Comparison of ENCODE assay signal across 7 cellular contexts in genomic region chr19:1213391-1214286, GRCh38. TPM values are rescaled to one million over a fixed set of nuclear protein-coding genes. Genes with fewer than 3 reads are reported as not detected.
DNase-seq lines count a peak whose midpoint lies in the region; ATAC-seq and TF ChIP-seq lines count a peak whose summit lies in the region.

No MANE protein-coding gene starts in this region.

- peaks cover 16% of the 10 kb centered on the region for H3K36me3 Mint-ChIP-seq in T-helper 1 cell treated with Interleukin-12 subunit alpha and Interleukin-12 subunit beta and Interleukin-4 antibody, amounts not matched to agents 30 μg/mL and 1 μg/mL, for 36 hours (ENCODE audit: low read depth)
- H3K36me3 Mint-ChIP-seq in stimulated activated naive B cell treated with anti-CD40 and anti-IgM and Interleukin-4, amounts not matched to agents 10 μg/mL and 1 μg/mL and 100 μg/mL, for 72 hours, result peaks cover 24 to 35% of the 10 kb centered on the region in 2 donors

- no peak for TF ChIP-seq RAD21 in HCT116 (IDR thresholded peaks at IDR 0.05; ENCODE audit: low read depth)

- H3K4me1 ChIP-seq in HCT116 (ENCODE audit: control insufficient read depth in 1 of 2, insufficient read depth in 2 of 2, low read length in 2 of 2) (peaks cover 26 to 71% of the 10 kb centered on the region in 2 experiments), right lobe of liver (peaks cover 0 to 43% (median 22%) of the 10 kb centered on the region in 4 donors)

- H4K20me1 ChIP-seq in HCT116 (ENCODE audit: insufficient read depth), result no peaks in the 10 kb centered on the region

- H3K27me3 ChIP-seq in HCT116 (ENCODE audit: insufficient read depth, low read length) (no peaks in the 10 kb centered on the region), right lobe of liver (no peaks in the 10 kb centered on the region)

- H3K4me1 Mint-ChIP-seq in T-helper 1 cell treated with Interleukin-12 subunit alpha and Interleukin-12 subunit beta and Interleukin-4 antibody, amounts not matched to agents 30 μg/mL and 1 μg/mL, for 36 hours (ENCODE audit: low read depth), result peaks cover 20% of the 10 kb centered on the region
- peaks cover 22 to 32% of the 10 kb centered on the region in 2 donors for H3K4me1 Mint-ChIP-seq in stimulated activated naive B cell treated with anti-CD40 and anti-IgM and Interleukin-4, amounts not matched to agents 10 μg/mL and 1 μg/mL and 100 μg/mL, for 72 hours

- POLR2A ChIA-PET in HCT116 (lab: Charles Lee), result interaction anchor here (0.6 kb wide), 1 partner anchor 112 kb away, joined by 3 read pairs; no protein-coding TSS in a partner anchor

- no peaks in the 10 kb centered on the region for H3K9me3 Mint-ChIP-seq in T-helper 1 cell treated with Interleukin-12 subunit alpha and Interleukin-12 subunit beta and Interleukin-4 antibody, amounts not matched to agents 30 μg/mL and 1 μg/mL, for 36 hours
- H3K9me3 Mint-ChIP-seq in stimulated activated naive B cell treated with anti-CD40 and anti-IgM and Interleukin-4, amounts not matched to agents 10 μg/mL and 1 μg/mL and 100 μg/mL, for 72 hours, result no peaks in the 10 kb centered on the region

- H3K36me3 ChIP-seq in HCT116 (ENCODE audit: control insufficient read depth in 1 of 2, insufficient read depth in 2 of 2, low read length in 2 of 2) (peaks cover 2 to 24% of the 10 kb centered on the region in 2 experiments; a peak in 2 of 4 replicates), right lobe of liver (peaks cover 0 to 2% (median 0%) of the 10 kb centered on the region in 4 donors)

- WGBS in right lobe of liver (ENCODE audit: insufficient coverage, low coverage, low lambda C conversion rate, missing lambda C conversion rate), result 66% methylated on average over 29 of the region's 39 CpGs

- H3K4me3 ChIP-seq in HCT116 (replicated peaks in 1 of 2; ENCODE audit: low read depth in 1 of 2, low read length in 2 of 2) (no peak overlapping the region), right lobe of liver (no peak overlapping the region)

- H3K9ac ChIP-seq in HCT116 (ENCODE audit: low read length), result peak overlapping the region; percentile 23; the same call in 1 of the 2 replicates

- no peaks in the 10 kb centered on the region for H3K9me2 ChIP-seq in HCT116 (ENCODE audit: insufficient read depth)

- no TSS peak for BruUV-seq in HCT116 (replicated peaks; lab: Mats Ljungman, UMichigan)

- DNase-seq in HCT116 (ENCODE audit: low read depth, low spot score), result no peak
- DNase-seq in cerebellar cortex (ENCODE audit: low spot score), result peak; percentile 84
- DNase-seq in right lobe of liver, result peak in 2 of 3 donors; percentile 68 to 69
- DNase-seq in stimulated activated naive B cell treated with anti-CD40 and anti-IgM and Interleukin-4, amounts not matched to agents 10 μg/mL and 1 μg/mL and 100 μg/mL, for 72 hours, result peak; percentile 69
- DNase-seq in NCI-H2171 treated with DMSO at 0.1 percent for 48 hours (lab: John Stamatoyannopoulos, UW), result no peak

- peaks cover 99% of the 10 kb centered on the region for H3K79me2 ChIP-seq in HCT116 (ENCODE audit: insufficient read depth, low read length)

- ATAC-seq in HCT116, result no peak
- peak; percentile 39 to 63 (median 46) for ATAC-seq in right lobe of liver
- ATAC-seq in stimulated activated naive B cell treated with anti-CD40 and anti-IgM and Interleukin-4, amounts not matched to agents 10 μg/mL and 1 μg/mL and 100 μg/mL, for 72 hours (replicated peaks), result peak; percentile 87 to 95
- no peak for ATAC-seq in HG02763 (IDR thresholded peaks at IDR 0.05; ENCODE audit: unreplicated experiment)

- no peak for TF ChIP-seq POLR2A in HCT116 (IDR thresholded peaks at IDR 0.05; ENCODE audit: borderline replicate concordance, extremely low read depth, insufficient read depth, insufficient read length)
- TF ChIP-seq POLR2A in right lobe of liver (IDR thresholded peaks at IDR 0.05), result no peak

- H3K4me3 Mint-ChIP-seq in T-helper 1 cell treated with Interleukin-12 subunit alpha and Interleukin-12 subunit beta and Interleukin-4 antibody, amounts not matched to agents 30 μg/mL and 1 μg/mL, for 36 hours, result peak overlapping the region; percentile 77
- peak overlapping the region; percentile 63 to 78 for H3K4me3 Mint-ChIP-seq in stimulated activated naive B cell treated with anti-CD40 and anti-IgM and Interleukin-4, amounts not matched to agents 10 μg/mL and 1 μg/mL and 100 μg/mL, for 72 hours

- intact Hi-C loops in HCT116 (cut with micrococcal nuclease) (no loop called here), right lobe of liver (cut with DNase I) (no loop called here)

- H2AFZ ChIP-seq in HCT116 (ENCODE audit: low read depth, low read length, poor library complexity, severe bottlenecking), result no peak overlapping the region

- H3K27ac Mint-ChIP-seq in T-helper 1 cell treated with Interleukin-12 subunit alpha and Interleukin-12 subunit beta and Interleukin-4 antibody, amounts not matched to agents 30 μg/mL and 1 μg/mL, for 36 hours, result peak overlapping the region; percentile 98
- H3K27ac Mint-ChIP-seq in stimulated activated naive B cell treated with anti-CD40 and anti-IgM and Interleukin-4, amounts not matched to agents 10 μg/mL and 1 μg/mL and 100 μg/mL, for 72 hours, result peak overlapping the region; percentile 97

- TF ChIP-seq CTCF in HCT116 (IDR thresholded peaks at IDR 0.05 in 2 of 3, conservative IDR thresholded peaks at IDR 0.05 in 1 of 3; ENCODE audit: borderline replicate concordance in 1 of 3, insufficient read depth in 1 of 3, low read depth in 2 of 3, low read length in 2 of 3), result no peak
- no peak for TF ChIP-seq CTCF in right lobe of liver (IDR thresholded peaks at IDR 0.05)

- RAD21 ChIA-PET in HCT116 (lab: Charles Lee; ENCODE audit: low non-redundant PET in 1 of 2, low total read pairs in 2 of 2, uncharacterized antibody in 2 of 2, unreplicated experiment in 2 of 2), result no interaction called here

- CTCF ChIA-PET in HCT116 (lab: Charles Lee), result interaction anchor here (1.0 to 1.2 kb wide), 2 partner anchors 31 to 100 kb away, joined by 3 to 4 read pairs; no protein-coding TSS in a partner anchor

- H3K27ac ChIP-seq in HCT116 (ENCODE audit: low read depth, low read length) (peak overlapping the region; percentile 56; the same call in 1 of the 2 replicates), right lobe of liver (peak overlapping the region in 2 of 3 donors; percentile 68 to 77)

- no peaks in the 10 kb centered on the region for H3K27me3 Mint-ChIP-seq in T-helper 1 cell treated with Interleukin-12 subunit alpha and Interleukin-12 subunit beta and Interleukin-4 antibody, amounts not matched to agents 30 μg/mL and 1 μg/mL, for 36 hours (ENCODE audit: low read depth)
- H3K27me3 Mint-ChIP-seq in stimulated activated naive B cell treated with anti-CD40 and anti-IgM and Interleukin-4, amounts not matched to agents 10 μg/mL and 1 μg/mL and 100 μg/mL, for 72 hours, result no peaks in the 10 kb centered on the region

- no peaks in the 10 kb centered on the region for H3K9me3 ChIP-seq in HCT116 (ENCODE audit: control insufficient read depth in 1 of 2, insufficient read depth in 1 of 2, low read depth in 1 of 2, low read length in 2 of 2)
- H3K9me3 ChIP-seq in right lobe of liver, result no peaks in the 10 kb centered on the region

- H3K4me2 ChIP-seq in HCT116 (ENCODE audit: low read length), result no peak overlapping the region

TF ChIP-seq in HCT116, 20 proteins besides CTCF, POLR2A, EP300 and RAD21 (continues in another document):
- TF ChIP-seq REST (IDR thresholded peaks at IDR 0.05; ENCODE audit: low read depth), result no peak
- no peak for TF ChIP-seq CEBPB (IDR thresholded peaks at IDR 0.05; ENCODE audit: low read depth)
- no peak for TF ChIP-seq SRF (IDR thresholded peaks at IDR 0.05; ENCODE audit: low read depth)
- TF ChIP-seq MAX (IDR thresholded peaks at IDR 0.05), result no peak
- TF ChIP-seq EGR1 (IDR thresholded peaks at IDR 0.05; ENCODE audit: low read depth), result no peak
- no peak for TF ChIP-seq JUND (IDR thresholded peaks at IDR 0.05)
- no peak for TF ChIP-seq FOSL1 (IDR thresholded peaks at IDR 0.05; ENCODE audit: low read depth)
- no peak for TF ChIP-seq EZH2 (IDR thresholded peaks at IDR 0.05)
- TF ChIP-seq ZFX (IDR thresholded peaks at IDR 0.05), result no peak

RNA-seq across cellular contexts. Expression of gene STK11, which starts 8.1 kb away (rescaled TPM):
- total RNA-seq in HCT116 (2021; ENCODE audit: unreplicated experiment) (86.9 TPM), right lobe of liver (10 to 100 TPM; 23.8 to 34.0 (median 29.5) TPM)
- polyA plus RNA-seq in HCT116 (2012), result 67.3 and 71.4 TPM in 2 replicates

RNA-seq across cellular contexts. Expression of gene CBARP, which starts 24.2 kb away (rescaled TPM):
- total RNA-seq in HCT116 (2021; ENCODE audit: unreplicated experiment) (23.8 TPM), right lobe of liver (under 1 TPM; 0.15 to 0.62 (median 0.31) TPM)
- polyA plus RNA-seq in HCT116 (2012), result 11.1 and 11.8 TPM in 2 replicates

RNA-seq across cellular contexts. Expression of gene ATP5F1D, which starts 27.9 kb away (rescaled TPM):
- 428 TPM for total RNA-seq in HCT116 (2021; ENCODE audit: unreplicated experiment)
- 468 and 508 TPM in 2 replicates for polyA plus RNA-seq in HCT116 (2012)
- 100 to 1,000 TPM in 5 of 6 experiments, 10 to 100 TPM in 1; 98.1 to 240 (median 137) TPM for total RNA-seq in right lobe of liver

RNA-seq across cellular contexts. Expression of gene MIDN, which starts 34.7 kb away (rescaled TPM):
- total RNA-seq in HCT116 (2021; ENCODE audit: unreplicated experiment) (146 TPM), right lobe of liver (10 to 100 TPM; 22.3 to 55.1 (median 29.3) TPM)
- polyA plus RNA-seq in HCT116 (2012), result 63.2 and 79.4 TPM in 2 replicates

RNA-seq across cellular contexts. Expression of gene SBNO2, which starts 39.6 kb away (rescaled TPM):
- 66.4 TPM for total RNA-seq in HCT116 (2021; ENCODE audit: unreplicated experiment)
- polyA plus RNA-seq in HCT116 (2012), result 35.8 and 46.2 TPM in 2 replicates
- 10 to 100 TPM; 21.5 to 54.4 (median 25.5) TPM for total RNA-seq in right lobe of liver

Comparison
In these comparisons a context has a peak if more than half of its experiments do, and no peak if none do; other contexts are left out.
1. ATAC-seq: peak in right lobe of liver (4 of 4) and stimulated activated naive B cell treated with anti-CD40 and anti-IgM and Interleukin-4, amounts not matched to agents 10 μg/mL and 1 μg/mL and 100 μg/mL, for 72 hours (2 of 2); none in HCT116 (single experiment) and HG02763 (single experiment).
2. DNase-seq: peak in cerebellar cortex (single experiment), right lobe of liver (2 of 3) and stimulated activated naive B cell treated with anti-CD40 and anti-IgM and Interleukin-4, amounts not matched to agents 10 μg/mL and 1 μg/mL and 100 μg/mL, for 72 hours (single experiment); none in HCT116 (single experiment) and NCI-H2171 treated with DMSO at 0.1 percent for 48 hours (single experiment).
3. RNA of gene CBARP, which starts 24.2 kb away (total RNA-seq): 23.8 TPM in HCT116 (single experiment); 0.15 to 0.62 TPM in right lobe of liver; every median in the first group is over 10 times any median in the second.